8 cellular contexts compared by ENCODE assay signal in the genomic region with DNA sequence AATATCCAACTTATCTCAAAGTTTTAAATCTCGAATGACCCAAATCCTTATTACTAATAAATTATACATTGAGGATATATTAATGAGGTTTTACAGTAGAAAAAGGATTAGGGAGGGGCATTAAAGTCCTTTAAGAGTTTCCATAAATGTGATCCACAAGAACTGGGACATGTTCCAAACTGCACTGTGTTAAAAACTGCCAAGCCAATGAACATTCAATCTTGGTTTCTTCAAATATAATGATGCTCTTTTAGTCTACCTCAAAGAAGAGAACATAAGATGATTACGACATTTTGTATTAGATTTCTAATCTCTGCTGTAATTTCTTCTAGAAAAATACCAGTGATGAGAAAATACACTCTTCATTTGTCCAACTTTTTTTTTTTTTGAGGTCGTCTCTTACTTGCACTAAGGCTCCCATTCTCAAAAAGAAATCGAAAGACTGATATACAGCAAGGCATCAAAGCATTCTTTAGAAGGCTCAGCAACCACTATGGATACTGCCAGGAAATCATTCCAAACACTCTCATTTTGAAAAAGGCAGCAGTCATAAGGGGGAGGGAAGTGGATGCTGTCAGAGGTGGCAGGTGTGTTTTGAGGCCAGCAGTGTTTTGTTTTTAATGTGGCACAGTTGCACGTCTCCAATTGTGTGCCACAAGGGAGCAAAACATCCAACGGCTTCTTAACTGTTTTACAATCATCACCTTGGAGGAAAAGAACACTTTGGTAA. TPM values are rescaled to one million over a fixed set of nuclear protein-coding genes. Genes with fewer than 3 reads are reported as not detected.
DNase-seq lines count a peak whose midpoint lies in the region; ATAC-seq, FAIRE-seq and TF ChIP-seq lines count a peak whose summit lies in the region.

No MANE protein-coding gene starts in this region.

- H3K9me1 ChIP-seq in K562 (ENCODE audit: control insufficient read depth, insufficient read depth, low read length) = no peaks in the 10 kb centered on the region

- TF ChIP-seq RAD21 in K562 (CRISPR knock-in tag; conservative IDR thresholded peaks at IDR 0.05 in 1 of 2, IDR thresholded peaks at IDR 0.05 in 1 of 2) = no peak

- H3K36me3 ChIP-seq in K562 (ENCODE audit: control insufficient read depth, insufficient read depth, low read length) = peaks cover 27% of the 10 kb centered on the region
- no peaks in the 10 kb centered on the region for H3K36me3 ChIP-seq in tibial nerve

- H3K27ac Mint-ChIP-seq in naive B cell = peak overlapping the region in 1 of 6 donors; percentile 25

- peak overlapping the region; percentile 46 to 79 for H3K9ac ChIP-seq in K562 (ENCODE audit: insufficient read depth in 1 of 2, low read depth in 2 of 2, low read length in 2 of 2)

- 19% methylated on average over 6 of the region's 6 CpGs for whole genome bisulfite sequencing in K562 (ENCODE audit: insufficient coverage, low coverage, missing lambda C conversion rate)
- WGBS in tibial nerve, 2 donors = 24 to 34% methylated on average over 6 of the region's 6 CpGs

- no peaks in the 10 kb centered on the region for H3K36me3 Mint-ChIP-seq in naive B cell

- peaks cover 18 to 28% (median 24%) of the 10 kb centered on the region in 3 donors for H3K4me1 Mint-ChIP-seq in naive B cell

- H3K27ac ChIP-seq in K562 (ENCODE audit: extremely low read depth, low read depth, low read length) (0 out of 3 replicates have a peak overlapping the region, but pooled peaks have one; percentile 6), tibial nerve (peak overlapping the region in 1 of 4 donors; percentile 99)

- H3K4me3 ChIP-seq in K562 = peak overlapping the region; percentile 31
- H3K4me3 ChIP-seq in tibial nerve = peak overlapping the region in 2 of 4 donors; percentile 13 to 96

- H3K4me1 ChIP-seq in K562 (replicated peaks in 1 of 2; ENCODE audit: control insufficient read depth in 2 of 2, insufficient read depth in 2 of 2, low read length in 2 of 2) = peaks cover 0 to 4% of the 10 kb centered on the region in 2 experiments; a peak in 4 of 5 replicates
- H3K4me1 ChIP-seq in tibial nerve = peaks cover 0 to 57% (median 5%) of the 10 kb centered on the region in 4 donors

- TF ChIP-seq POLR2A in K562 (conservative IDR thresholded peaks at IDR 0.05) = no peak
- TF ChIP-seq POLR2A in tibial nerve (IDR thresholded peaks at IDR 0.05) = no peak

- no peak overlapping the region for H2AFZ ChIP-seq in K562 (ENCODE audit: low read depth, low read length)

- peaks cover 65% of the 10 kb centered on the region for H3K79me2 ChIP-seq in K562 (ENCODE audit: control insufficient read depth, insufficient read depth, low read length)

- H3K9me3 ChIP-seq in K562 (replicated peaks; ENCODE audit: control insufficient read depth, insufficient read depth, low read depth, low read length) = no peaks in the 10 kb centered on the region
- no peaks in the 10 kb centered on the region for H3K9me3 ChIP-seq in tibial nerve

- H3K27me3 ChIP-seq in K562 (ENCODE audit: control insufficient read depth in 2 of 2, insufficient read depth in 2 of 2, low read length in 2 of 2) (no peaks in the 10 kb centered on the region), tibial nerve (no peaks in the 10 kb centered on the region)

- ATAC-seq in K562 = no peak
- ATAC-seq in naive B cell (ENCODE audit: low read depth in 2 of 2) = no peak
- ATAC-seq in HG03432 (IDR thresholded peaks at IDR 0.05; ENCODE audit: unreplicated experiment) = no peak

- H4K20me1 ChIP-seq in K562 (replicated peaks; ENCODE audit: control insufficient read depth, insufficient read depth, low read length) = no peaks in the 10 kb centered on the region

- BruUV-seq in K562 (replicated peaks; lab: Mats Ljungman, UMichigan) = no TSS peak

- H3K9me3 Mint-ChIP-seq in naive B cell = no peaks in the 10 kb centered on the region

- peak overlapping the region; percentile 52 to 99 (median 71) for H3K4me3 Mint-ChIP-seq in naive B cell

- peak overlapping the region; percentile 75 for H3K4me2 ChIP-seq in K562 (ENCODE audit: insufficient read depth, low read length)

- CTCF ChIA-PET in K562 (lab: Yijun Ruan, JAX; ENCODE audit: low intra/inter-chr PET ratio) = no interaction called here

- intact Hi-C loops in K562 (cut with micrococcal nuclease) = loop anchor here (5.0 kb wide), 1 partner anchor 86 kb away; a partner anchor contains a TSS

- in situ Hi-C loops in K562 (cut with MboI) (no loop called here), KBM-7 (cut with MboI; ENCODE audit: low pct_unique_long_range_greater_than_20kb, low sequenced_read_pairs) (no loop called here)

- peak; percentile 55 for FAIRE-seq in K562 (lab: Jason Lieb, UNC)

- DNase-seq in EL (peak; percentile 25), NCI-H1105 (lab: John Stamatoyannopoulos, UW) (peak; percentile 44), K562 (ENCODE audit: extremely low read depth in 1 of 4, low spot score in 3 of 4) (no peak), naive B cell (no peak), tibial nerve (ENCODE audit: low spot score in 2 of 2) (no peak), KBM-7 (no peak)
- DNase-seq in stimulated activated CD8-positive, alpha-beta memory T cell treated with anti-CD3 and anti-CD28 coated beads, Interleukin-4, amount 100 ng/mL, for 48 hours = no peak

- POLR2A ChIA-PET in K562 (lab: Yijun Ruan, JAX) = no interaction called here

- TF ChIP-seq EP300 in K562 (IDR thresholded peaks at IDR 0.05; ENCODE audit: low read length) (no peak), tibial nerve (IDR thresholded peaks at IDR 0.05) (no peak)

- no peaks in the 10 kb centered on the region for H3K27me3 Mint-ChIP-seq in naive B cell

- TF ChIP-seq CTCF in K562 (IDR thresholded peaks at IDR 0.05 in 2 of 3, conservative IDR thresholded peaks at IDR 0.05 in 1 of 3; ENCODE audit: insufficient read depth in 2 of 3, low read depth in 1 of 3, low read length in 3 of 3) = no peak
- TF ChIP-seq CTCF in tibial nerve (IDR thresholded peaks at IDR 0.05) = no peak

TF ChIP-seq in K562, 482 proteins besides CTCF, POLR2A, EP300 and RAD21:
- TF ChIP-seq SPI1 (IDR thresholded peaks at IDR 0.05; ENCODE audit: borderline replicate concordance, low read depth, low read length) = peak; percentile 41; the same call in 1 of the 2 replicates
- no peak for TF ChIP-seq DNMT1 (IDR thresholded peaks at IDR 0.05)
TF ChIP-seq in K562: peak in this region for 1.

RNA-seq across cellular contexts. Expression of a gene that starts 1.6 kb away (rescaled TPM):
- 44.5 and 102 TPM in 2 replicates for total RNA-seq in K562 (2011; cell fraction: chromatin; rRNA removed; ENCODE audit: low replicate concordance)
- total RNA-seq in K562 (2011; cell fraction: nucleolus; rRNA removed) = 19.3 and 25.8 TPM in 2 replicates
- total RNA-seq in K562 (2011; cell fraction: nucleoplasm; rRNA removed) = 59.2 and 97.3 TPM in 2 replicates
- total RNA-seq in K562 (2014; rRNA removed) (27.3 and 30.9 TPM in 2 replicates), K562 (2014; rRNA removed; fragmentation: Illumina TruSeq; extraction: Trizol) (48.0 and 52.4 TPM in 2 replicates), K562 (2015; rRNA removed; fragmentation: Illumina TruSeq; extraction: Trizol) (37.6 and 38.0 TPM in 2 replicates), K562 (2021) (29.3 and 31.7 TPM in 2 replicates), tibial nerve (10 to 100 TPM; 63.3 to 90.9 (median 68.4) TPM)
- polyA plus RNA-seq in K562 (2011; rRNA removed) (28.0 and 31.0 TPM in 2 replicates), K562 (2014; fragmentation: Illumina TruSeq; extraction: Trizol) (24.7 and 26.2 TPM in 2 replicates), K562 (2014; fragmentation: Nextera tagmentation; extraction: Ambion mirVana) (10 to 100 TPM; 10.1 to 10.8 TPM), K562 (2014; rRNA removed) (16.1 and 17.5 TPM in 2 replicates), naive B cell (ENCODE audit: low read depth in 6 of 6) (10 to 100 TPM in 5 of 6 donors, 1 to 10 TPM in 1; 9.7 to 22.4 (median 19.1) TPM)
- polyA plus RNA-seq in K562 (2011; cell fraction: cytosol; rRNA removed) = 3.8 and 11.3 TPM in 2 replicates
- 56.9 and 96.3 TPM in 2 replicates for polyA plus RNA-seq in K562 (2011; cell fraction: nucleus; rRNA removed)
- polyA plus RNA-seq in K562 (2012) = 12.0 and 15.0 TPM in 2 replicates
- polyA minus RNA-seq in K562 (2011; rRNA and poly(A)+ RNA removed) = 69.1 and 99.4 TPM in 2 replicates
- 18.3 and 21.9 TPM in 2 replicates for polyA minus RNA-seq in K562 (2011; cell fraction: cytosol; rRNA and poly(A)+ RNA removed)
- 59.6 and 122 TPM in 2 replicates for polyA minus RNA-seq in K562 (2011; cell fraction: nucleus; rRNA and poly(A)+ RNA removed)

Comparison
In these comparisons a context has a peak if more than half of its experiments do, and no peak if none do; other contexts are left out.
1. DNase-seq: peak in EL (single experiment) and NCI-H1105 (single experiment); none in K562 (0 of 4), naive B cell (single experiment), stimulated activated CD8-positive, alpha-beta memory T cell treated with anti-CD3 and anti-CD28 coated beads, Interleukin-4, amount 100 ng/mL, for 48 hours (single experiment), tibial nerve (0 of 2) and KBM-7 (single experiment).